9 cellular contexts compared by ENCODE assay signal in the genomic region with DNA sequence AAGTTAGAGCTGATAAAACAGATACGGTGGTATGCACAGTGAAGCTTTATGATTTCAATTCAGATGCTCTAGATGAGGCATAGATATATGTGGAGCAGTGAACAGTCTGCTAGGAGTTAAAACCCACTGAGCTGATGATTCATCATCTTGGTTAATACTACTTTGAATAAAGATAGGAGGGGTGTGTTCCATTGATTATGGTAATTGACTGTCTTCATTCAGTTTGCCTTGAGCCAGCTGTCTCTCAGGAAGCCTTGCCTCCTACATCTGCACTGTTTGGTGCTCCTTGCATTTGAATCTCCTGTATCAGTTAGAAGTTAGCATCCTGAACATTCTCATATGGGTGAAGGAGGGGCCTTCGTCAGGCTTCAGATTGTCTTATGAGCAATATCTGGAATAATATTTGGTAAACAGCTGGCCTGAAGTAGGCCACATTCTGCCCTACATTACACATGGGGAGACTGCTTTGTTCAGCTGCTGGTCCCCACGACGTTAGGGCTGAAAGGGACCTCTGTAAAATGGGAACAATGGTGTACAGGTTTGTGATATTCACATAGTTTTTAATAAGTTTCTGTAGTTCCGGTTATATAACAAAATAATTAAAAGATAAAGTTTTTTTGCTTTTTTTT. TPM values are rescaled to one million over a fixed set of nuclear protein-coding genes. Genes with fewer than 3 reads are reported as not detected.
A peak's percentile ranks its signal among the peaks of the same experiment; 100 is the strongest.
DNase-seq lines count a peak whose midpoint lies in the region; ATAC-seq and TF ChIP-seq lines count a peak whose summit lies in the region.
"Had no signal": no experiment of that assay in that cellular context is flagged by ENCODE, and none has a peak within 500 bp of the region (broad histone marks: within the 10 kb centered on the region; RNA-seq: fewer than 3 reads in every experiment).

No MANE protein-coding gene starts in this region.

- TF ChIP-seq EP300 in ovary (IDR thresholded peaks at IDR 0.05): no peak

- H3K9me3 ChIP-seq in CD8-positive, alpha-beta memory T cell (ENCODE audit: low read length): no peaks in the 10 kb centered on the region
- H3K9me3 ChIP-seq in naive thymus-derived CD4-positive, alpha-beta T cell (ENCODE audit: control insufficient read depth in 2 of 3, low read length in 3 of 3): no peaks in the 10 kb centered on the region
- H3K9me3 ChIP-seq in ovary: no peaks in the 10 kb centered on the region

- no peak for TF ChIP-seq CTCF in ovary (IDR thresholded peaks at IDR 0.05)

- H3K4me1 Mint-ChIP-seq in CD8-positive, alpha-beta memory T cell: peaks cover 58 to 75% (median 60%) of the 10 kb centered on the region in 3 donors
- H3K4me1 Mint-ChIP-seq in activated T-helper 17 cell treated with anti-CD3 and anti-CD28 coated beads, Interleukin-2, amount 50 U/mL, for 72 hours: peaks cover 39% of the 10 kb centered on the region
- H3K4me1 Mint-ChIP-seq in naive thymus-derived CD4-positive, alpha-beta T cell: peaks cover 37 to 86% (median 59%) of the 10 kb centered on the region in 7 donors

- no peaks in the 10 kb centered on the region for H3K9me3 Mint-ChIP-seq in CD8-positive, alpha-beta memory T cell
- H3K9me3 Mint-ChIP-seq in activated T-helper 17 cell treated with anti-CD3 and anti-CD28 coated beads, Interleukin-2, amount 50 U/mL, for 72 hours: no peaks in the 10 kb centered on the region
- H3K9me3 Mint-ChIP-seq in naive thymus-derived CD4-positive, alpha-beta T cell: no peaks in the 10 kb centered on the region

- H3K27me3 Mint-ChIP-seq in CD8-positive, alpha-beta memory T cell: no peaks in the 10 kb centered on the region
- H3K27me3 Mint-ChIP-seq in activated T-helper 17 cell treated with anti-CD3 and anti-CD28 coated beads, Interleukin-2, amount 50 U/mL, for 72 hours: no peaks in the 10 kb centered on the region
- H3K27me3 Mint-ChIP-seq in naive thymus-derived CD4-positive, alpha-beta T cell: no peaks in the 10 kb centered on the region

- no peak overlapping the region for H3K27ac ChIP-seq in CD8-positive, alpha-beta memory T cell (ENCODE audit: low read depth, low read length)
- peak overlapping the region; percentile 69 for H3K27ac ChIP-seq in naive thymus-derived CD4-positive, alpha-beta T cell (ENCODE audit: low read depth, low read length)
- H3K27ac ChIP-seq in ovary: no peak overlapping the region

- H3K27me3 ChIP-seq in CD8-positive, alpha-beta memory T cell (ENCODE audit: insufficient read depth, low read length, poor library complexity, severe bottlenecking): no peaks in the 10 kb centered on the region
- H3K27me3 ChIP-seq in naive thymus-derived CD4-positive, alpha-beta T cell (ENCODE audit: control insufficient read depth in 2 of 2, insufficient read depth in 2 of 2, low read length in 2 of 2): no peaks in the 10 kb centered on the region
- no peaks in the 10 kb centered on the region for H3K27me3 ChIP-seq in ovary

- H3K36me3 ChIP-seq in CD8-positive, alpha-beta memory T cell (ENCODE audit: insufficient read depth, low read length): no peaks in the 10 kb centered on the region
- no peaks in the 10 kb centered on the region for H3K36me3 ChIP-seq in naive thymus-derived CD4-positive, alpha-beta T cell (ENCODE audit: control insufficient read depth in 2 of 3, insufficient read depth in 3 of 3, low read length in 3 of 3)
- H3K36me3 ChIP-seq in ovary: no peaks in the 10 kb centered on the region

- no peak overlapping the region for H3K4me3 ChIP-seq in CD8-positive, alpha-beta memory T cell (ENCODE audit: low read length)
- no peak overlapping the region for H3K4me3 ChIP-seq in naive thymus-derived CD4-positive, alpha-beta T cell (ENCODE audit: low read length)
- H3K4me3 ChIP-seq in ovary: no peak overlapping the region

- no peak for DNase-seq in CD8-positive, alpha-beta memory T cell
- no peak for DNase-seq in naive thymus-derived CD4-positive, alpha-beta T cell
- DNase-seq in NCI-H524 treated with DMSO at 0.1 percent for 48 hours (lab: John Stamatoyannopoulos, UW) (no peak), ovary (no peak), COLO668 (lab: John Stamatoyannopoulos, UW; ENCODE audit: unreplicated experiment) (no peak)
- DNase-seq: left cardiac atrium had no signal

- H3K4me1 ChIP-seq in CD8-positive, alpha-beta memory T cell (ENCODE audit: insufficient read depth, low read length): peaks cover 91% of the 10 kb centered on the region
- H3K4me1 ChIP-seq in naive thymus-derived CD4-positive, alpha-beta T cell (ENCODE audit: control insufficient read depth in 2 of 2, insufficient read depth in 2 of 2, low read length in 2 of 2): peaks cover 66 to 72% of the 10 kb centered on the region in 2 donors
- peaks cover 15% of the 10 kb centered on the region for H3K4me1 ChIP-seq in ovary (ENCODE audit: insufficient read depth)

- H3K4me3 Mint-ChIP-seq in CD8-positive, alpha-beta memory T cell: peak overlapping the region in 6 of 7 donors; percentile 4 to 55 (median 26)
- H3K4me3 Mint-ChIP-seq in activated T-helper 17 cell treated with anti-CD3 and anti-CD28 coated beads, Interleukin-2, amount 50 U/mL, for 72 hours: peak overlapping the region; percentile 72
- peak overlapping the region in 9 of 10 donors; percentile 14 to 73 (median 53) for H3K4me3 Mint-ChIP-seq in naive thymus-derived CD4-positive, alpha-beta T cell

- CTCF ChIA-PET in CD8-positive, alpha-beta memory T cell (lab: Charles Lee): interaction anchor here (1.0 to 1.7 kb wide), 4 partner anchors 11 to 112 kb away, joined by 3 to 8 read pairs (median 4); a partner anchor contains a TSS
- CTCF ChIA-PET in naive thymus-derived CD4-positive, alpha-beta T cell (lab: Charles Lee): interaction anchor here (0.6 to 1.8 kb wide), 5 partner anchors 15 to 119 kb away, joined by 3 to 8 read pairs (median 4); no protein-coding TSS in a partner anchor

- TF ChIP-seq POLR2A in ovary (IDR thresholded peaks at IDR 0.05): no peak

- POLR2A ChIA-PET in CD8-positive, alpha-beta memory T cell (lab: Charles Lee): interaction anchor here (0.7 to 1.2 kb wide), 2 partner anchors 11 to 14 kb away, joined by 4 to 6 read pairs; a partner anchor contains a TSS
- POLR2A ChIA-PET in naive thymus-derived CD4-positive, alpha-beta T cell (lab: Charles Lee): interaction anchor here (0.6 to 3.2 kb wide), 9 partner anchors 8 to 172 kb away, joined by 3 to 16 read pairs (median 3); a partner anchor contains a TSS

- 56 to 60% (median 59%) methylated on average over 5 of the region's 5 CpGs for WGBS in ovary, 3 donors

- intact Hi-C loops in naive thymus-derived CD4-positive, alpha-beta T cell (cut with micrococcal nuclease): loop anchor here (1.0 to 10.0 kb wide), 2 partner anchors 8 to 456 kb away; a partner anchor contains a TSS
- intact Hi-C loops in ovary (cut with DNase I): no loop called here

- peak; percentile 46 for ATAC-seq in HG02798 (IDR thresholded peaks at IDR 0.05; ENCODE audit: poor library complexity, unreplicated experiment)
- ATAC-seq in activated T-helper 17 cell treated with anti-CD3 and anti-CD28 coated beads, Interleukin-2, amount 50 U/mL, for 72 hours (replicated peaks): peak; percentile 86
- peak; percentile 71 for ATAC-seq in naive thymus-derived CD4-positive, alpha-beta T cell
- no peak for ATAC-seq in GM21390 (IDR thresholded peaks at IDR 0.05; ENCODE audit: unreplicated experiment)

- peaks cover 0 to 2% (median 1%) of the 10 kb centered on the region in 3 donors for H3K36me3 Mint-ChIP-seq in CD8-positive, alpha-beta memory T cell
- H3K36me3 Mint-ChIP-seq in activated T-helper 17 cell treated with anti-CD3 and anti-CD28 coated beads, Interleukin-2, amount 50 U/mL, for 72 hours (ENCODE audit: low read depth): no peaks in the 10 kb centered on the region
- peaks cover 0 to 16% (median 3%) of the 10 kb centered on the region in 5 donors for H3K36me3 Mint-ChIP-seq in naive thymus-derived CD4-positive, alpha-beta T cell

- peak overlapping the region; percentile 48 to 91 (median 59) for H3K27ac Mint-ChIP-seq in CD8-positive, alpha-beta memory T cell
- peak overlapping the region; percentile 39 for H3K27ac Mint-ChIP-seq in activated T-helper 17 cell treated with anti-CD3 and anti-CD28 coated beads, Interleukin-2, amount 50 U/mL, for 72 hours
- H3K27ac Mint-ChIP-seq in naive thymus-derived CD4-positive, alpha-beta T cell: peak overlapping the region in 7 of 9 donors; percentile 40 to 95 (median 78)

RNA-seq across cellular contexts. Expression of a gene that starts 13.3 kb away (rescaled TPM):
- total RNA-seq in CD8-positive, alpha-beta memory T cell: 10 to 100 TPM; 30.8 to 36.0 TPM
- polyA plus RNA-seq in CD8-positive, alpha-beta memory T cell: 13.5 TPM
- total RNA-seq in activated T-helper 17 cell treated with anti-CD3 and anti-CD28 coated beads, Interleukin-2, amount 50 U/mL, for 72 hours: 10 to 100 TPM; 26.4 to 54.9 TPM
- 100 to 1,000 TPM; 104 to 138 (median 128) TPM for total RNA-seq in naive thymus-derived CD4-positive, alpha-beta T cell
- 10 to 100 TPM; 13.6 to 14.2 TPM for polyA plus RNA-seq in naive thymus-derived CD4-positive, alpha-beta T cell
- 10 to 100 TPM; 38.4 to 60.9 (median 49.7) TPM for total RNA-seq in ovary
- 10 to 100 TPM; 23.9 to 55.5 TPM for polyA plus RNA-seq in ovary

Comparison
In these comparisons a context has a peak if more than half of its experiments do, and no peak if none do; other contexts are left out.
1. intact Hi-C loops: an anchor here in naive thymus-derived CD4-positive, alpha-beta T cell (1.0 to 10.0 kb wide); none called in ovary.